ENCODE assay signal across 1 cellular context in the genomic region with DNA sequence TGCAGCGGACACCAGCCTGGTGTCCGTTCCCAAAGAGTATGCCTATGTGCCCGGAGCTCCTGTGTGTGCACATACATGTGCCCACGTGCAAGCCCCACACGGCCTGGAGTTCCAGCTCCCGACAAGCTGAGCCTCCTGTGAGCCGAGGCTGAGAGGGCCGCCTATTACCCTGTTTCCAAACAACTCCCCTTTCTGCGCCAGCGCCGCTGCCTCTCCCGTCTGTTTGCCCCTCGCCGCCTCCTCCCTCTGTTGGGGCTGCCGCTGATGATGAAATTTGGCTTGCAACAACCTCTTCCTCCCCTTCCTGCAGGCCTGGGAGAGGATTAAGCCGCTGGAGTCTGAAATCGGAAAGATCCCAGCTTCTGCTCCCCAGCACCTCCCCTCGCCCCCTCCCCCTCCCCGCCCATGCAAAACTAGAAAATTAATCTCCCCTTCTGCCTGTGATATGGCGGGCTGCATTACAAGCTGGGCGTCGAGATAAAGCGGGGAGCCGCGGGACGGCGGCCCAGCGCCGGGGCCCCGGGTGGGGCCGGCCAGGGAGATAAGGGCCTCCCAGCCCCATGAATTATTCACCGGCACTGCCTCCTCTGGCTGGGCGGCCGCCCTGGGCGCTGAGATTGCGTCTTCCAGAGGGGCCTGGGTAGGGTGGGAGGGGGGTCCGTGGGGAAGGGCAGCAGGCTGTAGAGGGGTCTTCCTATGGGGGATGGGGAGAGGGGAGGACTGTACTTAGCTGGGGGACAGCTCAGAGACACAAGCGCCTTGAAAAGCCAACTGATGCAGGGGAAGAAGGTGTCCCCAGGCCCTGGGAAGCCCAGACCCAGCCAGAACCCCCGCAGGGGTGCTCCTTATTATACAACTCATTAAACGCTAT.
A peak's percentile ranks its signal among the peaks of the same experiment; 100 is the strongest.
TF ChIP-seq lines count a peak whose summit lies in the region.

No MANE protein-coding gene starts in this region.

TF ChIP-seq in endothelial cell of umbilical vein, 7 proteins besides CTCF, POLR2A, EP300 and RAD21:
- TF ChIP-seq, protein P1, sequence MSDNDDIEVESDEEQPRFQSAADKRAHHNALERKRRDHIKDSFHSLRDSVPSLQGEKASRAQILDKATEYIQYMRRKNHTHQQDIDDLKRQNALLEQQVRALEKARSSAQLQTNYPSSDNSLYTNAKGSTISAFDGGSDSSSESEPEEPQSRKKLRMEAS (IDR thresholded peaks at IDR 0.05; ENCODE audit: insufficient read depth, insufficient read length): no peak
- peak; percentile 79 for TF ChIP-seq EZH2 (IDR thresholded peaks at IDR 0.05; ENCODE audit: borderline replicate concordance, low read depth, low read length, severe bottlenecking)
- TF ChIP-seq GATA2 (IDR thresholded peaks at IDR 0.05; ENCODE audit: insufficient read depth, insufficient read length, low read depth, low read length): no peak
- no peak for TF ChIP-seq POLR2AphosphoS5 (IDR thresholded peaks at IDR 0.05; ENCODE audit: insufficient read depth, low read depth, low read length)
- no peak for TF ChIP-seq MYC (IDR thresholded peaks at IDR 0.05; ENCODE audit: low read depth, low read length)
- TF ChIP-seq FOS (IDR thresholded peaks at IDR 0.05; ENCODE audit: borderline replicate concordance, insufficient read depth, low read length): no peak
- TF ChIP-seq JUN (IDR thresholded peaks at IDR 0.05; ENCODE audit: borderline replicate concordance, insufficient read depth, insufficient read length, low read depth): no peak
